2 cellular contexts compared by ENCODE assay signal in genomic region chr4:108247511-108248088, GRCh38.
TF ChIP-seq lines count a peak whose summit lies in the region.

No MANE protein-coding gene starts in this region.

TF ChIP-seq in HEK293, 187 proteins besides CTCF, POLR2A, EP300 and RAD21 (continued from another document):
- peak; percentile 97 for TF ChIP-seq ZBTB6 (tag by site-specific recombination; IDR thresholded peaks at IDR 0.05)
- TF ChIP-seq ZNF23 (tag by site-specific recombination; IDR thresholded peaks at IDR 0.05; ENCODE audit: borderline replicate concordance) = no peak
- TF ChIP-seq SP2 (tag by site-specific recombination; IDR thresholded peaks at IDR 0.05) = no peak
- no peak for TF ChIP-seq ZBTB7A (tag by site-specific recombination; IDR thresholded peaks at IDR 0.05; ENCODE audit: low read depth)
- peak; percentile 90 for TF ChIP-seq TCF7L2 (IDR thresholded peaks at IDR 0.05; ENCODE audit: borderline replicate concordance, low read depth, low read length)
- TF ChIP-seq ZBTB10 (tag by site-specific recombination; IDR thresholded peaks at IDR 0.05) = no peak
- TF ChIP-seq ZNF266 (tag by site-specific recombination; IDR thresholded peaks at IDR 0.05; ENCODE audit: low read depth) = no peak
- 0 out of 2 replicates have a peak, but pooled peaks have one; percentile 23 for TF ChIP-seq ZBTB17 (tag by site-specific recombination; IDR thresholded peaks at IDR 0.05)
- TF ChIP-seq ZNF837 (tag by site-specific recombination; IDR thresholded peaks at IDR 0.05) = no peak
- TF ChIP-seq ZBTB8A (tag by site-specific recombination; IDR thresholded peaks at IDR 0.05) = peak; percentile 57; the same call in 1 of the 2 replicates
- no peak for TF ChIP-seq ZNF416 (tag by site-specific recombination; IDR thresholded peaks at IDR 0.05)
- TF ChIP-seq SP7 (tag by site-specific recombination; IDR thresholded peaks at IDR 0.05) = peak; percentile 63; the same call in 1 of the 2 replicates
- TF ChIP-seq IKZF3 (tag by site-specific recombination; IDR thresholded peaks at IDR 0.05) = peak; percentile 52; the same call in 1 of the 2 replicates
- TF ChIP-seq RBAK (tag by site-specific recombination; IDR thresholded peaks at IDR 0.05) = no peak
- TF ChIP-seq ZNF16 (tag by site-specific recombination; IDR thresholded peaks at IDR 0.05; ENCODE audit: low read depth) = no peak
- TF ChIP-seq PRDM4 (tag by site-specific recombination; IDR thresholded peaks at IDR 0.05) = no peak
- no peak for TF ChIP-seq ZNF335 (tag by site-specific recombination; conservative IDR thresholded peaks at IDR 0.05)
- TF ChIP-seq ZNF157 (tag by site-specific recombination; IDR thresholded peaks at IDR 0.05) = no peak
- TF ChIP-seq PRDM10 (tag by site-specific recombination; IDR thresholded peaks at IDR 0.05) = peak; percentile 63; the same call in 1 of the 2 replicates
- no peak for TF ChIP-seq SALL2 (tag by site-specific recombination; IDR thresholded peaks at IDR 0.05; ENCODE audit: borderline replicate concordance)
TF ChIP-seq in HEK293: peak in this region for 11.

TF ChIP-seq in WTC11, 78 proteins besides CTCF, POLR2A, EP300 and RAD21 (continued from another document):
- TF ChIP-seq USF2 (CRISPR knock-in tag; IDR thresholded peaks at IDR 0.05) (no peak), MAX (CRISPR knock-in tag; IDR thresholded peaks at IDR 0.05) (no peak)
